In genomic region chr14:22883191-22883976, GRCh38 we compare ENCODE assay signal across 12 cellular contexts. TPM values are rescaled to one million over a fixed set of nuclear protein-coding genes. Genes with fewer than 3 reads are reported as not detected.
DNase-seq lines count a peak whose midpoint lies in the region; ATAC-seq and TF ChIP-seq lines count a peak whose summit lies in the region.
"Had no signal": no experiment of that assay in that cellular context is flagged by ENCODE, and none has a peak within 500 bp of the region (broad histone marks: within the 10 kb centered on the region; RNA-seq: fewer than 3 reads in every experiment).

REM2 (plus strand) TSS chr14:22883222; CDS start chr14:22883288, 66 bp downstream.

- peak within 1 kb of the TSS; percentile 3 for H3K4me3 Mint-ChIP-seq in HFFc6

- no peaks in the 10 kb centered on the region for H3K9me3 Mint-ChIP-seq in HFFc6

- H3K4me3 ChIP-seq in BLaER1 treated with 17β-estradiol and CSF1 and Interleukin-3, amounts not matched to agents 10 nM and 100 nM, result no peak within 1 kb of the TSS
- peak within 1 kb of the TSS; percentile 62; the same call in 1 of the 2 replicates for H3K4me3 ChIP-seq in iPS-20b (ENCODE audit: low read length)
- H3K4me3 ChIP-seq in mucosa of descending colon, result no peak within 1 kb of the TSS
- H3K4me3 ChIP-seq: ascending aorta, right atrium auricular region had no signal

- ATAC-seq in GM21515 (IDR thresholded peaks at IDR 0.05; ENCODE audit: unreplicated experiment) (no peak), mucosa of descending colon (no peak), GM21737 (IDR thresholded peaks at IDR 0.05; ENCODE audit: unreplicated experiment) (no peak), HG03442 (IDR thresholded peaks at IDR 0.05; ENCODE audit: unreplicated experiment) (no peak)

- H3K36me3 ChIP-seq in BLaER1 treated with 17β-estradiol and CSF1 and Interleukin-3, amounts not matched to agents 10 nM and 100 nM, result peaks cover 1 to 19% (median 13%) of the 10 kb centered on the region in 11 experiments
- no peaks in the 10 kb centered on the region for H3K36me3 ChIP-seq in iPS-20b (ENCODE audit: insufficient read depth, low read depth, low read length)
- peaks cover 5% of the 10 kb centered on the region for H3K36me3 ChIP-seq in mucosa of descending colon (ENCODE audit: low read depth)

- peaks cover 0 to 16% (median 0%) of the 10 kb centered on the region in 11 experiments; a peak in 5 of 22 replicates for H4K20me1 ChIP-seq in BLaER1 treated with 17β-estradiol and CSF1 and Interleukin-3, amounts not matched to agents 10 nM and 100 nM

- peaks cover 55 to 74% (median 67%) of the 10 kb centered on the region in 10 experiments for H3K4me1 ChIP-seq in BLaER1 treated with 17β-estradiol and CSF1 and Interleukin-3, amounts not matched to agents 10 nM and 100 nM
- H3K4me1 ChIP-seq in iPS-20b (ENCODE audit: insufficient read depth, low read length) (peaks cover 18% of the 10 kb centered on the region; the same call in 1 of the 2 replicates), mucosa of descending colon (ENCODE audit: low read depth) (peaks cover 20% of the 10 kb centered on the region)

- peak within 1 kb of the TSS; percentile 54 for H3K27ac Mint-ChIP-seq in HFFc6

- DNase-seq in HFFc6 (no peak), SK-N-DZ (ENCODE audit: low spot score) (peak; percentile 45), mucosa of descending colon (no peak)
- DNase-seq: activated CD4-positive, CD25-positive, alpha-beta regulatory T cell; NCI-H524 had no signal

- peaks cover 40% of the 10 kb centered on the region for H3K4me1 Mint-ChIP-seq in HFFc6 (ENCODE audit: low read depth)

- H3K27ac ChIP-seq in BLaER1 treated with 17β-estradiol and CSF1 and Interleukin-3, amounts not matched to agents 10 nM and 100 nM, result no peak within 1 kb of the TSS
- H3K27ac ChIP-seq in iPS-20b (ENCODE audit: low read length), result no peak within 1 kb of the TSS
- H3K27ac ChIP-seq: ascending aorta, right atrium auricular region had no signal

- H3K36me3 Mint-ChIP-seq in HFFc6 (ENCODE audit: low read depth), result peaks cover 3% of the 10 kb centered on the region; the same call in 1 of the 2 replicates

- peak within 1 kb of the TSS in 7 of 11 experiments; percentile 5 to 41 (median 23); a peak in 5 of 22 replicates for H3K9ac ChIP-seq in BLaER1 treated with 17β-estradiol and CSF1 and Interleukin-3, amounts not matched to agents 10 nM and 100 nM
- peak within 1 kb of the TSS; percentile 77; the same call in 1 of the 2 replicates for H3K9ac ChIP-seq in iPS-20b (ENCODE audit: low read depth, low read length)

- no peaks in the 10 kb centered on the region for H3K9me3 ChIP-seq in BLaER1 treated with 17β-estradiol and CSF1 and Interleukin-3, amounts not matched to agents 10 nM and 100 nM (replicated peaks in 1 of 11)
- no peaks in the 10 kb centered on the region for H3K9me3 ChIP-seq in iPS-20b (ENCODE audit: insufficient read depth, low read depth, low read length)
- H3K9me3 ChIP-seq in mucosa of descending colon, result no peaks in the 10 kb centered on the region
- H3K9me3 ChIP-seq: ascending aorta, right atrium auricular region had no signal

- peaks cover 0 to 14% (median 0%) of the 10 kb centered on the region in 11 experiments; a peak in 8 of 22 replicates for H3K27me3 ChIP-seq in BLaER1 treated with 17β-estradiol and CSF1 and Interleukin-3, amounts not matched to agents 10 nM and 100 nM
- peaks cover 41% of the 10 kb centered on the region for H3K27me3 ChIP-seq in iPS-20b (ENCODE audit: insufficient read depth, low read length)
- H3K27me3 ChIP-seq: ascending aorta, right atrium auricular region had no signal

- H3K27me3 Mint-ChIP-seq in HFFc6 (ENCODE audit: insufficient read depth), result peaks cover 3% of the 10 kb centered on the region

- intact Hi-C loops in mucosa of descending colon (cut with DNase I, micrococcal nuclease), result no loop called here

- TF ChIP-seq CTCF in HFFc6 (IDR thresholded peaks at IDR 0.05) (no peak), mucosa of descending colon (IDR thresholded peaks at IDR 0.05) (no peak)

- peak within 1 kb of the TSS; percentile 25 to 91 (median 72) for H3K4me2 ChIP-seq in BLaER1 treated with 17β-estradiol and CSF1 and Interleukin-3, amounts not matched to agents 10 nM and 100 nM

RNA-seq across cellular contexts. Expression of gene REM2, which starts in this region (rescaled TPM):
- under 1 TPM in 4 of 6 experiments, not detected in 2; 0.09 to 0.17 (median 0.14) TPM for total RNA-seq in HFFc6 (2021; fragmentation: NEBNext Ultra II Directional; extraction: Animal tissue kit (Norgen Biotek cat#: 25700))
- polyA plus RNA-seq in SK-N-DZ (2014; cell fraction: cytosol; rRNA removed), result 2.5 and 4.0 TPM in 2 replicates
- 1.2 and 5.2 TPM in 2 replicates for polyA plus RNA-seq in SK-N-DZ (2014; cell fraction: nucleus; rRNA removed)
- under 1 TPM; 0.35 to 0.66 (median 0.51) TPM for total RNA-seq in mucosa of descending colon
- total RNA-seq: right atrium auricular region had no signal
